Comparison of ENCODE assay signal across 1 cellular context in the genomic region with DNA sequence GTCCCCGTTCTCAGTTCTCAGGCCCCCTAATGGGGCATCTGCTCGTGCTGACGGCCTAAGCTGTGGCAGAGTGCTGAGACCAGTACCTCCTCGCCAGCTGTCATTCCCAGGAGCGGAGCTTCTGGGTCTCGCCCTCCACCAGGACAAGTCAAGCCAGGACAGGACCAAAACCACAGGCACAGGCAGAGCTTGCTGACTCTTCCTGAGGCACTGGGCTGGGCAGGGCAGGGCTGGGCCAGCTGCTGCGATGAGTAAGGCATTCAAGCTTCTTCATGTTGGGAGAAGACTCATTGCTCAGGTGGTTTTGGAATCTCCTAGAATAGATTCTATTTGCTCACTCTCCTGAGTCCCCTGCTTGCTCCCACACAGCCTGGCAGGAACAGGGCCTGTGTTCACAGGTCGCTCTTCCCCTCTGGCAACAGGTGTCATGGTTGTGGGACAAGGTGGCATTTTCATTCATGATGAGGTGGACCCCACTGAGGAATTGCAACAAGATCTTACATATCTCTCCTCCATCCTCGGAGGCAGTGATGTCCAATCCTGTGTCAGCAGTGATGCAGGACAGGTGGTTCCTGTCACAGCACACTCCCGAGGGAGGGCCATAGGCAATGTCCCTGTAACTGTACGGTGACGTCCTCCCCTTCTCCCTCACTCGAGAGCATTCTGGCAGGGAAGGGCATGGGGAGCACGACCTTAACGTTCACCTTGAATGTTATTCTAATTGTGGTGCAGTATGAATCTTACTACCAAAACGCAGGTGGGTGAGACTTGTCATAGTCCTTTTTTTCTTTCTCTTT.
TF ChIP-seq lines count a peak whose summit lies in the region.

No MANE protein-coding gene starts in this region.

TF ChIP-seq in IMR-90, 13 proteins besides CTCF, POLR2A, EP300 and RAD21:
- TF ChIP-seq FOS (IDR thresholded peaks at IDR 0.05; ENCODE audit: low read depth, low read length) (no peak), CEBPB (IDR thresholded peaks at IDR 0.05; ENCODE audit: low read depth, low read length) (no peak), MAZ (IDR thresholded peaks at IDR 0.05; ENCODE audit: borderline replicate concordance, low read depth, low read length) (no peak), RCOR1 (IDR thresholded peaks at IDR 0.05; ENCODE audit: insufficient replicate concordance, low read length) (no peak), MAFK (IDR thresholded peaks at IDR 0.05; ENCODE audit: low read depth, low read length) (no peak), NFE2L2 (IDR thresholded peaks at IDR 0.05; ENCODE audit: low read depth, low read length) (no peak), BHLHE40 (IDR thresholded peaks at IDR 0.05; ENCODE audit: low read depth, low read length) (no peak), RFX5 (IDR thresholded peaks at IDR 0.05; ENCODE audit: low read depth, low read length) (no peak), MXI1 (IDR thresholded peaks at IDR 0.05; ENCODE audit: borderline replicate concordance, low read depth, low read length) (no peak), CHD1 (IDR thresholded peaks at IDR 0.05; ENCODE audit: low read depth, low read length) (no peak)
- TF ChIP-seq, protein P1, sequence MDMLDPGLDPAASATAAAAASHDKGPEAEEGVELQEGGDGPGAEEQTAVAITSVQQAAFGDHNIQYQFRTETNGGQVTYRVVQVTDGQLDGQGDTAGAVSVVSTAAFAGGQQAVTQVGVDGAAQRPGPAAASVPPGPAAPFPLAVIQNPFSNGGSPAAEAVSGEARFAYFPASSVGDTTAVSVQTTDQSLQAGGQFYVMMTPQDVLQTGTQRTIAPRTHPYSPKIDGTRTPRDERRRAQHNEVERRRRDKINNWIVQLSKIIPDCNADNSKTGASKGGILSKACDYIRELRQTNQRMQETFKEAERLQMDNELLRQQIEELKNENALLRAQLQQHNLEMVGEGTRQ (IDR thresholded peaks at IDR 0.05; ENCODE audit: low read depth, low read length): no peak
- TF ChIP-seq, protein P2, sequence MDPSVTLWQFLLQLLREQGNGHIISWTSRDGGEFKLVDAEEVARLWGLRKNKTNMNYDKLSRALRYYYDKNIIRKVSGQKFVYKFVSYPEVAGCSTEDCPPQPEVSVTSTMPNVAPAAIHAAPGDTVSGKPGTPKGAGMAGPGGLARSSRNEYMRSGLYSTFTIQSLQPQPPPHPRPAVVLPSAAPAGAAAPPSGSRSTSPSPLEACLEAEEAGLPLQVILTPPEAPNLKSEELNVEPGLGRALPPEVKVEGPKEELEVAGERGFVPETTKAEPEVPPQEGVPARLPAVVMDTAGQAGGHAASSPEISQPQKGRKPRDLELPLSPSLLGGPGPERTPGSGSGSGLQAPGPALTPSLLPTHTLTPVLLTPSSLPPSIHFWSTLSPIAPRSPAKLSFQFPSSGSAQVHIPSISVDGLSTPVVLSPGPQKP (IDR thresholded peaks at IDR 0.05; ENCODE audit: borderline replicate concordance, low read depth, low read length): no peak
